In the genomic region with DNA sequence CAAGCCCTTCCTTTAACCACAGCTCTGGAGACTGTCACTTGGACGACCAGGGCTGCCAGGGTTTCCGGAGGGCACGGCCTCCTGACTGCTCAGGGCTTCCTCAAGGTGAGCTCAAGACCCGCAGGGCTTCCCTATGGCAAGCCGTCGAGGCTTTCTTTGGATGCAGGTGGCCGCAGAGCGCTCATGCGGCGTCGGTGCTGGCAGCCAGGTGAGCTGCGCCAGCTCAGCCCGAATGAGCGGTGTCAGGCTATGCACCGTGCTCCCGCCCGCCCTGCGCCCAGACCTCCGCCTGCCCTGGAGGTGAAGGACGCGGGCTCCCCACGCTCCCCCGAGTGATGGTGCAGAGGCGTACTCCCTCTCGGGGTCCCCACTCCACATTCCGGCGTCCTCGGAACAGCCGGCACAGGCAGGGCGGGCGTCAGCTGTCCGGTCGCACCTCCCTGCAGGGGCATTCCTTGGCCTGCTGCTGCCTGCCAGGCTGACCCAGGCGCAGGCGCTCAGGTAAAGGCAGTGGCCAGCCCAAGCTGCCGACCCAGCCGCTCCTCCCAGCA, we compare ENCODE assay signal across 9 cellular contexts. TPM values are rescaled to one million over a fixed set of nuclear protein-coding genes. Genes with fewer than 3 reads are reported as not detected.
DNase-seq lines count a peak whose midpoint lies in the region; ATAC-seq and TF ChIP-seq lines count a peak whose summit lies in the region.
"Had no signal": no experiment of that assay in that cellular context is flagged by ENCODE, and none has a peak within 500 bp of the region (broad histone marks: within the 10 kb centered on the region; RNA-seq: fewer than 3 reads in every experiment).

No MANE protein-coding gene starts in this region.

- DNase-seq in RPMI8226 (peak; percentile 37), mucosa of descending colon (no peak), transverse colon (no peak), activated gamma-delta T cell (lab: John Stamatoyannopoulos, UW) (no peak)
- no peak for DNase-seq in activated naive CD4-positive, alpha-beta T cell treated with Interleukin-2 at 50 U/mL for 16 hours

- peak; percentile 57 for ATAC-seq in esophagus mucosa
- peak; percentile 53 for ATAC-seq in mucosa of descending colon
- ATAC-seq in GM18873 (IDR thresholded peaks at IDR 0.05; ENCODE audit: low FRiP score, unreplicated experiment): no peak
- ATAC-seq: activated T-helper 17 cell treated with anti-CD3 and anti-CD28 coated beads, Interleukin-2, amount 50 U/mL, for 72 hours had no signal

- H3K4me1 ChIP-seq in mucosa of descending colon (ENCODE audit: low read depth) (peaks cover 16% of the 10 kb centered on the region), transverse colon (peaks cover 9 to 21% (median 16%) of the 10 kb centered on the region in 4 donors)

- in situ Hi-C loops in transverse colon (cut with MboI; ENCODE audit: low pct_ligation_motif_present in 1 of 4, low pct_unique_long_range_greater_than_20kb in 1 of 4, low sequenced_read_pairs in 3 of 4): no loop called here

- H3K4me3 ChIP-seq in mucosa of descending colon (no peak overlapping the region), transverse colon (peak overlapping the region in 3 of 4 donors; percentile 12 to 46 (median 37))
- H3K4me3 ChIP-seq: SK-N-MC had no signal

- TF ChIP-seq POLR2A in transverse colon (IDR thresholded peaks at IDR 0.05): no peak

- H3K36me3 ChIP-seq in mucosa of descending colon (ENCODE audit: low read depth) (no peaks in the 10 kb centered on the region), transverse colon (no peaks in the 10 kb centered on the region)

- no peak for TF ChIP-seq EP300 in transverse colon (IDR thresholded peaks at IDR 0.05; ENCODE audit: low read depth)

- H3K27ac ChIP-seq in transverse colon: peak overlapping the region; percentile 65 to 88 (median 74)
- H3K27ac ChIP-seq: SK-N-MC had no signal

- H3K9me3 ChIP-seq in mucosa of descending colon (no peaks in the 10 kb centered on the region), transverse colon (no peaks in the 10 kb centered on the region)

- 16% methylated on average over 19 of the region's 37 CpGs; no CpG with 5 or more reads in 1 of the 2 donors for WGBS in transverse colon (ENCODE audit: low coverage in 1 of 2), 2 donors

- intact Hi-C loops in mucosa of descending colon (cut with DNase I, micrococcal nuclease): no loop called here
- intact Hi-C loops in transverse colon (cut with DNase I; ENCODE audit: low total_unique reads): no loop called here

- no peak for TF ChIP-seq CTCF in mucosa of descending colon (IDR thresholded peaks at IDR 0.05)
- no peak for TF ChIP-seq CTCF in transverse colon (IDR thresholded peaks at IDR 0.05)

- peaks cover 53% of the 10 kb centered on the region for H3K27me3 ChIP-seq in transverse colon

RNA-seq across cellular contexts. Expression of gene TUBB6, which starts 20.8 kb away (rescaled TPM):
- 201 TPM for total RNA-seq in esophagus mucosa
- total RNA-seq in mucosa of descending colon: 100 to 1,000 TPM in 1 of 3 donors, 10 to 100 TPM in 1, 1 to 10 TPM in 1; 9.2 to 116 (median 32.9) TPM
- total RNA-seq in transverse colon: 100 to 1,000 TPM in 2 of 4 donors, 10 to 100 TPM in 2; 61.0 to 164 (median 108) TPM

RNA-seq across cellular contexts. Expression of gene CIDEA, which starts 33.0 kb away (rescaled TPM):
- total RNA-seq in esophagus mucosa (0.80 TPM), mucosa of descending colon (under 1 TPM in 2 of 3 donors, not detected in 1; 0.58 to 0.98 TPM), transverse colon (1 to 10 TPM in 2 of 4 donors, under 1 TPM in 1, not detected in 1; 0.68 to 3.8 (median 3.7) TPM)
- total RNA-seq: activated T-helper 17 cell treated with anti-CD3 and anti-CD28 coated beads, Interleukin-2, amount 50 U/mL, for 72 hours had no signal
